ENCODE assay signal across 8 cellular contexts in genomic region chr16:21513812-21514473, GRCh38.
A peak's percentile ranks its signal among the peaks of the same experiment; 100 is the strongest.
DNase-seq lines count a peak whose midpoint lies in the region; ATAC-seq, FAIRE-seq and TF ChIP-seq lines count a peak whose summit lies in the region.
"Not testable (repeated sequence)": the region's sequence is repeated elsewhere in the genome, so short reads cannot be mapped to it uniquely, and the experiment has no call there.

No MANE protein-coding gene starts in this region.

- BruUV-seq in GM12878 (replicated peaks; lab: Mats Ljungman, UMichigan), result not testable (repeated sequence)

- H3K4me1 ChIP-seq in GM12878 (ENCODE audit: control insufficient read depth, insufficient read depth, low read length) (peaks cover 31% of the 10 kb centered on the region), mucosa of rectum (ENCODE audit: control insufficient read depth in 2 of 2, insufficient read depth in 2 of 2, low read length in 2 of 2) (peaks cover 23 to 32% of the 10 kb centered on the region in 2 donors), smooth muscle cell (ENCODE audit: low read depth) (peaks cover 22% of the 10 kb centered on the region)

- 16% methylated on average over 18 of the region's 18 CpGs for WGBS in GM12878 (ENCODE audit: insufficient coverage, insufficient replicate concordance, low lambda C conversion rate, missing lambda C conversion rate)
- WGBS in smooth muscle cell (ENCODE audit: low lambda C conversion rate), result 81% methylated on average over 18 of the region's 18 CpGs

- H3K36me3 Mint-ChIP-seq in activated CD4-positive, alpha-beta T cell treated with anti-CD3 and anti-CD28 coated beads for 36 hours (ENCODE audit: low read depth), result peaks cover 63% of the 10 kb centered on the region

- not testable (repeated sequence) for TF ChIP-seq EP300 in GM12878 (IDR thresholded peaks at IDR 0.05; ENCODE audit: borderline replicate concordance in 1 of 2, control insufficient read depth in 1 of 2, low read depth in 2 of 2, low read length in 2 of 2)

- not testable (repeated sequence) for TF ChIP-seq RAD21 in GM12878 (IDR thresholded peaks at IDR 0.05; ENCODE audit: insufficient read depth, low read depth, low read length)

- ATAC-seq in activated CD4-positive, alpha-beta T cell treated with anti-CD3 and anti-CD28 coated beads for 36 hours, result not testable (repeated sequence)
- peak; percentile 39 for ATAC-seq in GM12878

- SMC1A ChIA-PET in GM12878 (lab: Charles Lee; ENCODE audit: uncharacterized antibody, unreplicated experiment), result not testable (repeated sequence)

- CTCF ChIA-PET in activated CD4-positive, alpha-beta T cell treated with anti-CD3 and anti-CD28 coated beads for 36 hours (lab: Charles Lee), result interaction anchor here (0.8 kb wide), 1 partner anchor 40 kb away, joined by 3 read pairs; no protein-coding TSS in a partner anchor
- CTCF ChIA-PET in GM12878 (lab: Yijun Ruan, JAX), result not testable (repeated sequence)

- intact Hi-C loops in activated CD4-positive, alpha-beta T cell treated with anti-CD3 and anti-CD28 coated beads for 36 hours (cut with DNase I, micrococcal nuclease); GM12878 (cut with micrococcal nuclease; ENCODE audit: unreplicated experiment): not testable (repeated sequence)

- not testable (repeated sequence) for TF ChIP-seq POLR2A in GM12878 (IDR thresholded peaks at IDR 0.05; ENCODE audit: low read depth, low read length)

- RAD21 ChIA-PET in GM12878 (lab: Charles Lee; ENCODE audit: unreplicated experiment), result not testable (repeated sequence)

- H3K36me3 ChIP-seq in GM12878 (ENCODE audit: control insufficient read depth in 2 of 2, insufficient read depth in 2 of 2, low read length in 1 of 2), result peaks cover 8 to 13% of the 10 kb centered on the region in 2 experiments; a peak in 3 of 4 replicates
- H3K36me3 ChIP-seq in mucosa of rectum (ENCODE audit: control insufficient read depth in 2 of 2, insufficient read depth in 2 of 2, low read length in 2 of 2); smooth muscle cell (ENCODE audit: low read depth): not testable (repeated sequence)

- H3K4me1 Mint-ChIP-seq in activated CD4-positive, alpha-beta T cell treated with anti-CD3 and anti-CD28 coated beads for 36 hours, result peaks cover 77% of the 10 kb centered on the region

- DNase-seq in AG08395 (ENCODE audit: low spot score) (peak; percentile 19), NCI-H2171 (lab: John Stamatoyannopoulos, UW) (peak; percentile 18), foreskin fibroblast (peak; percentile 48 to 70)
- not testable (repeated sequence) for DNase-seq in activated CD4-positive, alpha-beta T cell treated with anti-CD3 and anti-CD28 coated beads for 36 hours; GM12878 (ENCODE audit: low read depth, low spot score); smooth muscle cell (lab: John Stamatoyannopoulos, UW; ENCODE audit: unreplicated experiment)

- peak overlapping the region; percentile 48 for H3K27ac Mint-ChIP-seq in activated CD4-positive, alpha-beta T cell treated with anti-CD3 and anti-CD28 coated beads for 36 hours

- peaks cover 18% of the 10 kb centered on the region for H3F3A ChIP-seq in smooth muscle cell (ENCODE audit: low read depth)

- in situ Hi-C loops in GM12878 (cut with MboI), result not testable (repeated sequence)

- H3K79me2 ChIP-seq in GM12878 (ENCODE audit: control insufficient read depth, insufficient read depth, low read length), result peaks cover 84% of the 10 kb centered on the region
- peaks cover 94% of the 10 kb centered on the region for H3K79me2 ChIP-seq in smooth muscle cell (ENCODE audit: low read depth)

- not testable (repeated sequence) for H3K27me3 ChIP-seq in GM12878 (replicated peaks in 1 of 2; ENCODE audit: control insufficient read depth in 2 of 2, insufficient read depth in 2 of 2, low read length in 1 of 2); mucosa of rectum (ENCODE audit: control insufficient read depth in 2 of 2, insufficient read depth in 2 of 2, low read length in 2 of 2); smooth muscle cell (ENCODE audit: low read depth)

- not testable (repeated sequence) for H3K9me3 ChIP-seq in GM12878 (replicated peaks; ENCODE audit: control insufficient read depth, insufficient read depth, low read length); mucosa of rectum (ENCODE audit: control insufficient read depth in 2 of 2, low read length in 2 of 2); smooth muscle cell (replicated peaks; ENCODE audit: low read depth)

- H4K20me1 ChIP-seq in GM12878 (ENCODE audit: control insufficient read depth, insufficient read depth), result not testable (repeated sequence)
- peaks cover 98% of the 10 kb centered on the region for H4K20me1 ChIP-seq in smooth muscle cell (ENCODE audit: low read depth)

- not testable (repeated sequence) for H2AFZ ChIP-seq in GM12878 (ENCODE audit: control insufficient read depth, low read depth, low read length); smooth muscle cell (ENCODE audit: low read depth)

- POLR2A ChIA-PET in activated CD4-positive, alpha-beta T cell treated with anti-CD3 and anti-CD28 coated beads for 36 hours (lab: Charles Lee); GM12878 (lab: Charles Lee): not testable (repeated sequence)

- peak overlapping the region; percentile 91 for H3K4me2 ChIP-seq in GM12878 (ENCODE audit: control insufficient read depth, insufficient read depth)
- peak overlapping the region; percentile 1 for H3K4me2 ChIP-seq in smooth muscle cell

- not testable (repeated sequence) for FAIRE-seq in GM12878 (lab: Jason Lieb, UNC)

- not testable (repeated sequence) for H3K27me3 Mint-ChIP-seq in activated CD4-positive, alpha-beta T cell treated with anti-CD3 and anti-CD28 coated beads for 36 hours

- TF ChIP-seq CTCF in GM12878 (IDR thresholded peaks at IDR 0.05 in 2 of 3, conservative IDR thresholded peaks at IDR 0.05 in 1 of 3; ENCODE audit: control insufficient read depth in 2 of 3, extremely low read depth in 1 of 3, insufficient read depth in 1 of 3, low read depth in 3 of 3, low read length in 3 of 3); foreskin fibroblast (IDR thresholded peaks at IDR 0.05; ENCODE audit: low read depth, low read length); smooth muscle cell (IDR thresholded peaks at IDR 0.05; ENCODE audit: borderline replicate concordance, insufficient read depth, poor library complexity, severe bottlenecking): not testable (repeated sequence)

- peak overlapping the region; percentile 46 for H3K9ac ChIP-seq in GM12878 (ENCODE audit: control insufficient read depth, insufficient read depth, low read length)
- H3K9ac ChIP-seq in mucosa of rectum (ENCODE audit: low read depth in 1 of 2, low read length in 2 of 2); smooth muscle cell (ENCODE audit: low read depth): not testable (repeated sequence)

- H3K27ac ChIP-seq in GM12878 (ENCODE audit: control insufficient read depth, insufficient read depth) (peak overlapping the region; percentile 62), mucosa of rectum (ENCODE audit: low read depth in 2 of 2, low read length in 2 of 2) (peak overlapping the region; percentile 7 to 58)
- H3K27ac ChIP-seq in smooth muscle cell (ENCODE audit: low read depth), result not testable (repeated sequence)

- H3K9me3 Mint-ChIP-seq in activated CD4-positive, alpha-beta T cell treated with anti-CD3 and anti-CD28 coated beads for 36 hours (ENCODE audit: low read depth), result not testable (repeated sequence)

- H3K4me3 ChIP-seq in GM08714 (ENCODE audit: low read length) (peak overlapping the region; percentile 3; the same call in 1 of the 2 replicates), GM12878 (peak overlapping the region; percentile 51)
- H3K4me3 ChIP-seq in foreskin fibroblast (ENCODE audit: low read depth in 1 of 2, low read length in 2 of 2); mucosa of rectum (ENCODE audit: low read length in 2 of 2); smooth muscle cell: not testable (repeated sequence)

- not testable (repeated sequence) for H3K4me3 Mint-ChIP-seq in activated CD4-positive, alpha-beta T cell treated with anti-CD3 and anti-CD28 coated beads for 36 hours

TF ChIP-seq in GM12878, 131 proteins besides CTCF, POLR2A, EP300 and RAD21 (continues in another document):
- TF ChIP-seq NBN (IDR thresholded peaks at IDR 0.05), result 0 out of 2 replicates have a peak, but pooled peaks have one; percentile 14
- TF ChIP-seq RB1 (IDR thresholded peaks at IDR 0.05; ENCODE audit: borderline replicate concordance), result 0 out of 2 replicates have a peak, but pooled peaks have one; percentile 27
- TF ChIP-seq MEF2B (IDR thresholded peaks at IDR 0.05; ENCODE audit: partially characterized antibody, poor library complexity, severe bottlenecking), result peak; percentile 94
- TF ChIP-seq IKZF1 (conservative IDR thresholded peaks at IDR 0.05), result peak; percentile 38; the same call in 1 of the 2 replicates
- TF ChIP-seq, protein P1, sequence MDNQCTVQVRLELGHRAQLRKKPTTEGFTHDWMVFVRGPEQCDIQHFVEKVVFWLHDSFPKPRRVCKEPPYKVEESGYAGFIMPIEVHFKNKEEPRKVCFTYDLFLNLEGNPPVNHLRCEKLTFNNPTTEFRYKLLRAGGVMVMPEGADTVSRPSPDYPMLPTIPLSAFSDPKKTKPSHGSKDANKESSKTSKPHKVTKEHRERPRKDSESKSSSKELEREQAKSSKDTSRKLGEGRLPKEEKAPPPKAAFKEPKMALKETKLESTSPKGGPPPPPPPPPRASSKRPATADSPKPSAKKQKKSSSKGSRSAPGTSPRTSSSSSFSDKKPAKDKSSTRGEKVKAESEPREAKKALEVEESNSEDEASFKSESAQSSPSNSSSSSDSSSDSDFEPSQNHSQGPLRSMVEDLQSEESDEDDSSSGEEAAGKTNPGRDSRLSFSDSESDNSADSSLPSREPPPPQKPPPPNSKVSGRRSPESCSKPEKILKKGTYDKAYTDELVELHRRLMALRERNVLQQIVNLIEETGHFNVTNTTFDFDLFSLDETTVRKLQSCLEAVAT (IDR thresholded peaks at IDR 0.05), result peak; percentile 78; the same call in 1 of the 2 replicates
- peak in 1 of 2 experiments; percentile 45; a peak in 2 of 4 replicates for TF ChIP-seq BHLHE40 (IDR thresholded peaks at IDR 0.05; ENCODE audit: borderline replicate concordance in 1 of 2, low read depth in 2 of 2, low read length in 1 of 2)
- peak; percentile 26 for TF ChIP-seq HDAC6 (IDR thresholded peaks at IDR 0.05; ENCODE audit: unreplicated experiment)
- TF ChIP-seq GATAD2B (conservative IDR thresholded peaks at IDR 0.05; ENCODE audit: low read depth), result peak; percentile 69
- TF ChIP-seq IKZF2 (IDR thresholded peaks at IDR 0.05), result peak; percentile 10 to 35; a peak in 1 of 4 replicates
